In genomic region chr6:30613251-30614043, GRCh38 we compare ENCODE assay signal across 9 cellular contexts. TPM values are rescaled to one million over a fixed set of nuclear protein-coding genes. Genes with fewer than 3 reads are reported as not detected.
A peak's percentile ranks its signal among the peaks of the same experiment; 100 is the strongest.
DNase-seq lines count a peak whose midpoint lies in the region; ATAC-seq and TF ChIP-seq lines count a peak whose summit lies in the region.
"Had no signal": no experiment of that assay in that cellular context is flagged by ENCODE, and none has a peak within 500 bp of the region (broad histone marks: within the 10 kb centered on the region; RNA-seq: fewer than 3 reads in every experiment).

No MANE protein-coding gene starts in this region.

- H3K4me1 ChIP-seq in hepatocyte (ENCODE audit: insufficient read depth) (peaks cover 13% of the 10 kb centered on the region), subcutaneous abdominal adipose tissue (ENCODE audit: control insufficient read depth in 5 of 5, insufficient read depth in 5 of 5, low read length in 5 of 5) (peaks cover 9 to 56% (median 50%) of the 10 kb centered on the region in 5 donors), MM.1S (ENCODE audit: low read length) (peaks cover 8% of the 10 kb centered on the region; the same call in 1 of the 2 replicates)

- H3K4me1 Mint-ChIP-seq in activated CD4-positive, alpha-beta T cell treated with anti-CD3 and anti-CD28 coated beads for 36 hours: peaks cover 53% of the 10 kb centered on the region
- peaks cover 63% of the 10 kb centered on the region for H3K4me1 Mint-ChIP-seq in activated CD4-positive, alpha-beta memory T cell treated with anti-CD3 and anti-CD28 coated beads, Interleukin-2, amount 10 ng/mL, durations not matched to agents 7 days and 5 days

- POLR2A ChIA-PET in activated CD4-positive, alpha-beta T cell treated with anti-CD3 and anti-CD28 coated beads for 36 hours (lab: Charles Lee): interaction anchor here (0.6 to 1.9 kb wide), 12 partner anchors 17 to 959 kb away, joined by 3 to 13 read pairs (median 3); partner anchors contain the start of genes ABCF1, DHX16, LTA and MDC1
- POLR2A ChIA-PET in activated CD4-positive, alpha-beta memory T cell treated with anti-CD3 and anti-CD28 coated beads, Interleukin-2, amount 10 ng/mL, durations not matched to agents 7 days and 5 days (lab: Charles Lee): interaction anchor here (0.8 to 4.8 kb wide), 20 partner anchors 15 to 400 kb away, joined by 3 to 97 read pairs (median 4); partner anchors contain the start of genes ABCF1, C6orf136, DHX16 and GNL1

- H3K9me3 Mint-ChIP-seq in activated CD4-positive, alpha-beta T cell treated with anti-CD3 and anti-CD28 coated beads for 36 hours (ENCODE audit: low read depth): no peaks in the 10 kb centered on the region
- H3K9me3 Mint-ChIP-seq in activated CD4-positive, alpha-beta memory T cell treated with anti-CD3 and anti-CD28 coated beads, Interleukin-2, amount 10 ng/mL, durations not matched to agents 7 days and 5 days: no peaks in the 10 kb centered on the region

- no peak for ATAC-seq in activated CD4-positive, alpha-beta T cell treated with anti-CD3 and anti-CD28 coated beads for 36 hours
- no peak for ATAC-seq in GM19395 (IDR thresholded peaks at IDR 0.05; ENCODE audit: unreplicated experiment)

- CTCF ChIA-PET in activated CD4-positive, alpha-beta T cell treated with anti-CD3 and anti-CD28 coated beads for 36 hours (lab: Charles Lee): interaction anchor here (0.6 to 3.8 kb wide), 22 partner anchors 9 to 457 kb away, joined by 3 to 39 read pairs (median 4); no protein-coding TSS in a partner anchor
- CTCF ChIA-PET in activated CD4-positive, alpha-beta memory T cell treated with anti-CD3 and anti-CD28 coated beads, Interleukin-2, amount 10 ng/mL, durations not matched to agents 7 days and 5 days (lab: Charles Lee): interaction anchor here (1.2 to 4.2 kb wide), 12 partner anchors 16 to 131 kb away, joined by 3 to 37 read pairs (median 5); partner anchors contain the start of genes DHX16 and FLOT1

- H3K27ac ChIP-seq in hepatocyte (peak overlapping the region; percentile 87), subcutaneous abdominal adipose tissue (ENCODE audit: low read depth, low read length) (peak overlapping the region; percentile 99), MM.1S (ENCODE audit: low read length) (no peak overlapping the region)

- H3K9me2 ChIP-seq in hepatocyte (replicated peaks; ENCODE audit: insufficient read depth) (no peaks in the 10 kb centered on the region), MM.1S (replicated peaks; ENCODE audit: insufficient read depth, low read length) (no peaks in the 10 kb centered on the region)

- H2AFZ ChIP-seq in hepatocyte (no peak overlapping the region), MM.1S (ENCODE audit: low read length) (no peak overlapping the region)

- peaks cover 37% of the 10 kb centered on the region for H3F3A ChIP-seq in MM.1S (ENCODE audit: insufficient read depth, low read length)

- no peak for TF ChIP-seq CTCF in hepatocyte (IDR thresholded peaks at IDR 0.05; ENCODE audit: poor library complexity)
- TF ChIP-seq CTCF in MM.1S (IDR thresholded peaks at IDR 0.05; ENCODE audit: low read length): no peak

- peak overlapping the region in 1 of 5 donors; percentile 13 for H3K9ac ChIP-seq in subcutaneous abdominal adipose tissue (ENCODE audit: low read length in 5 of 5)
- H3K9ac ChIP-seq in MM.1S (ENCODE audit: low read length): no peak overlapping the region; the same call in 1 of the 2 replicates

- intact Hi-C loops in activated CD4-positive, alpha-beta T cell treated with anti-CD3 and anti-CD28 coated beads for 36 hours (cut with DNase I, micrococcal nuclease): loop anchor here (2.0 to 10.0 kb wide), 5 partner anchors 17 to 1051 kb away; partner anchors contain the start of genes ATP6V1G2 (in 1 of the 2), C6orf47 (in 1 of the 2), CSNK2B (in 1 of the 2) and DDX39B (in 1 of the 2)

- peak overlapping the region; percentile 97 for H3K4me3 Mint-ChIP-seq in activated CD4-positive, alpha-beta T cell treated with anti-CD3 and anti-CD28 coated beads for 36 hours
- H3K4me3 Mint-ChIP-seq in activated CD4-positive, alpha-beta memory T cell treated with anti-CD3 and anti-CD28 coated beads, Interleukin-2, amount 10 ng/mL, durations not matched to agents 7 days and 5 days: peak overlapping the region; percentile 91

- H3K4me2 ChIP-seq in hepatocyte (peak overlapping the region; percentile 79), MM.1S (ENCODE audit: low read depth, low read length) (no peak overlapping the region)

- H3K79me2 ChIP-seq in hepatocyte (peaks cover 36% of the 10 kb centered on the region), MM.1S (ENCODE audit: low read length) (peaks cover 87% of the 10 kb centered on the region)

- no peak for DNase-seq in activated CD4-positive, alpha-beta T cell treated with anti-CD3 and anti-CD28 coated beads for 36 hours
- DNase-seq in activated CD4-positive, alpha-beta T cell treated with anti-CD3 and anti-CD28 coated beads, Interleukin-2, amount 50 U/mL, for 1 hour: no peak
- DNase-seq in activated CD4-positive, alpha-beta memory T cell treated with anti-CD3 and anti-CD28 coated beads, Interleukin-2, amount 10 ng/mL, durations not matched to agents 7 days and 5 days: no peak
- DNase-seq in hepatocyte (ENCODE audit: low spot score): no peak
- no peak for DNase-seq in HT-29 (ENCODE audit: low spot score)
- DNase-seq in MM.1S: no peak
- DNase-seq: H7 had no signal

- H3K4me3 ChIP-seq in hepatocyte (no peak overlapping the region), subcutaneous abdominal adipose tissue (ENCODE audit: low read depth in 1 of 5, low read length in 5 of 5) (peak overlapping the region in 2 of 5 donors; percentile 82 to 100), MM.1S (ENCODE audit: low read length) (no peak overlapping the region)

- peaks cover 6% of the 10 kb centered on the region for H3K36me3 ChIP-seq in hepatocyte (replicated peaks; ENCODE audit: insufficient read depth, low read depth)
- peaks cover 0 to 23% (median 16%) of the 10 kb centered on the region in 5 donors for H3K36me3 ChIP-seq in subcutaneous abdominal adipose tissue (ENCODE audit: control insufficient read depth in 5 of 5, insufficient read depth in 5 of 5, low read length in 5 of 5)
- H3K36me3 ChIP-seq in MM.1S (replicated peaks; ENCODE audit: insufficient read depth, low read length): peaks cover 16% of the 10 kb centered on the region; the same call in 1 of the 2 replicates

- peaks cover 83% of the 10 kb centered on the region for H3K36me3 Mint-ChIP-seq in activated CD4-positive, alpha-beta T cell treated with anti-CD3 and anti-CD28 coated beads for 36 hours (ENCODE audit: low read depth)
- peaks cover 81% of the 10 kb centered on the region for H3K36me3 Mint-ChIP-seq in activated CD4-positive, alpha-beta memory T cell treated with anti-CD3 and anti-CD28 coated beads, Interleukin-2, amount 10 ng/mL, durations not matched to agents 7 days and 5 days (ENCODE audit: low read depth)

- H3K27me3 ChIP-seq in hepatocyte (no peaks in the 10 kb centered on the region), subcutaneous abdominal adipose tissue (ENCODE audit: control insufficient read depth in 5 of 5, insufficient read depth in 4 of 5, low read length in 5 of 5) (no peaks in the 10 kb centered on the region), MM.1S (replicated peaks; ENCODE audit: insufficient read depth, low read length) (no peaks in the 10 kb centered on the region)

- no peaks in the 10 kb centered on the region for H3K27me3 Mint-ChIP-seq in activated CD4-positive, alpha-beta T cell treated with anti-CD3 and anti-CD28 coated beads for 36 hours
- H3K27me3 Mint-ChIP-seq in activated CD4-positive, alpha-beta memory T cell treated with anti-CD3 and anti-CD28 coated beads, Interleukin-2, amount 10 ng/mL, durations not matched to agents 7 days and 5 days: no peaks in the 10 kb centered on the region

- H3K9me3 ChIP-seq in hepatocyte (ENCODE audit: low read depth): no peaks in the 10 kb centered on the region
- H3K9me3 ChIP-seq in subcutaneous abdominal adipose tissue (ENCODE audit: control insufficient read depth in 5 of 5, low read length in 5 of 5): no peaks in the 10 kb centered on the region
- no peaks in the 10 kb centered on the region for H3K9me3 ChIP-seq in MM.1S (replicated peaks; ENCODE audit: insufficient read depth, low read length)

- H4K20me1 ChIP-seq in hepatocyte (ENCODE audit: insufficient read depth, poor library complexity, severe bottlenecking) (peaks cover 24% of the 10 kb centered on the region), MM.1S (ENCODE audit: insufficient read depth, low read length) (no peaks in the 10 kb centered on the region; the same call in 1 of the 2 replicates)

- H3K27ac Mint-ChIP-seq in activated CD4-positive, alpha-beta T cell treated with anti-CD3 and anti-CD28 coated beads for 36 hours: peak overlapping the region; percentile 98
- peak overlapping the region; percentile 73 for H3K27ac Mint-ChIP-seq in activated CD4-positive, alpha-beta memory T cell treated with anti-CD3 and anti-CD28 coated beads, Interleukin-2, amount 10 ng/mL, durations not matched to agents 7 days and 5 days

RNA-seq across cellular contexts. Expression of gene PPP1R10, which starts 3.6 kb away (rescaled TPM):
- total RNA-seq in activated CD4-positive, alpha-beta T cell treated with anti-CD3 and anti-CD28 coated beads for 36 hours: 10 to 100 TPM; 75.6 to 100.0 TPM
- total RNA-seq in activated CD4-positive, alpha-beta memory T cell treated with anti-CD3 and anti-CD28 coated beads, Interleukin-2, amount 10 ng/mL, durations not matched to agents 7 days and 5 days: 100 to 1,000 TPM in 1 of 2 experiments, 10 to 100 TPM in 1; 96.1 to 103 TPM
- total RNA-seq in hepatocyte: 34.5 and 36.2 TPM in 2 replicates
- polyA plus RNA-seq in hepatocyte: 38.2 and 38.6 TPM in 2 replicates
- total RNA-seq in HT-29 (2014; rRNA removed; shearing (Covaris generic)): 50.3 and 51.5 TPM in 2 replicates

RNA-seq across cellular contexts. Expression of gene MRPS18B, which starts 4.2 kb away (rescaled TPM):
- 100 to 1,000 TPM; 111 to 114 TPM for total RNA-seq in activated CD4-positive, alpha-beta T cell treated with anti-CD3 and anti-CD28 coated beads for 36 hours
- 10 to 100 TPM; 42.4 to 42.8 TPM for total RNA-seq in activated CD4-positive, alpha-beta memory T cell treated with anti-CD3 and anti-CD28 coated beads, Interleukin-2, amount 10 ng/mL, durations not matched to agents 7 days and 5 days
- 38.7 and 40.1 TPM in 2 replicates for total RNA-seq in hepatocyte
- polyA plus RNA-seq in hepatocyte: 59.4 and 60.9 TPM in 2 replicates
- total RNA-seq in HT-29 (2014; rRNA removed; shearing (Covaris generic)): 55.4 and 66.8 TPM in 2 replicates

RNA-seq across cellular contexts. Expression of gene ATAT1, which starts 13.2 kb away (rescaled TPM):
- total RNA-seq in activated CD4-positive, alpha-beta T cell treated with anti-CD3 and anti-CD28 coated beads for 36 hours: 1 to 10 TPM; 7.1 to 9.2 TPM
- total RNA-seq in activated CD4-positive, alpha-beta memory T cell treated with anti-CD3 and anti-CD28 coated beads, Interleukin-2, amount 10 ng/mL, durations not matched to agents 7 days and 5 days: 1 to 10 TPM; 6.3 to 8.0 TPM
- 6.9 and 7.0 TPM in 2 replicates for total RNA-seq in hepatocyte
- polyA plus RNA-seq in hepatocyte: 18.3 and 19.7 TPM in 2 replicates
- total RNA-seq in HT-29 (2014; rRNA removed; shearing (Covaris generic)): 8.3 and 9.2 TPM in 2 replicates

RNA-seq across cellular contexts. Expression of gene C6orf136, which starts 33.5 kb away (rescaled TPM):
- 10 to 100 TPM; 26.5 to 30.8 TPM for total RNA-seq in activated CD4-positive, alpha-beta T cell treated with anti-CD3 and anti-CD28 coated beads for 36 hours
- 10 to 100 TPM; 21.7 to 24.4 TPM for total RNA-seq in activated CD4-positive, alpha-beta memory T cell treated with anti-CD3 and anti-CD28 coated beads, Interleukin-2, amount 10 ng/mL, durations not matched to agents 7 days and 5 days
- total RNA-seq in hepatocyte: 8.7 and 21.3 TPM in 2 replicates
- 16.9 and 28.0 TPM in 2 replicates for polyA plus RNA-seq in hepatocyte
- 14.5 and 18.6 TPM in 2 replicates for total RNA-seq in HT-29 (2014; rRNA removed; shearing (Covaris generic))

RNA-seq across cellular contexts. Expression of gene ABCF1, which starts 42.2 kb away (rescaled TPM):
- 100 to 1,000 TPM in 1 of 2 experiments, 10 to 100 TPM in 1; 100.0 to 105 TPM for total RNA-seq in activated CD4-positive, alpha-beta T cell treated with anti-CD3 and anti-CD28 coated beads for 36 hours
- total RNA-seq in activated CD4-positive, alpha-beta memory T cell treated with anti-CD3 and anti-CD28 coated beads, Interleukin-2, amount 10 ng/mL, durations not matched to agents 7 days and 5 days: 10 to 100 TPM; 64.3 to 65.2 TPM
- total RNA-seq in hepatocyte: 36.5 and 44.1 TPM in 2 replicates
- polyA plus RNA-seq in hepatocyte: 62.0 and 71.3 TPM in 2 replicates
- 57.3 and 73.4 TPM in 2 replicates for total RNA-seq in HT-29 (2014; rRNA removed; shearing (Covaris generic))
